Comparison of ENCODE assay signal across 15 cellular contexts in the genomic region with DNA sequence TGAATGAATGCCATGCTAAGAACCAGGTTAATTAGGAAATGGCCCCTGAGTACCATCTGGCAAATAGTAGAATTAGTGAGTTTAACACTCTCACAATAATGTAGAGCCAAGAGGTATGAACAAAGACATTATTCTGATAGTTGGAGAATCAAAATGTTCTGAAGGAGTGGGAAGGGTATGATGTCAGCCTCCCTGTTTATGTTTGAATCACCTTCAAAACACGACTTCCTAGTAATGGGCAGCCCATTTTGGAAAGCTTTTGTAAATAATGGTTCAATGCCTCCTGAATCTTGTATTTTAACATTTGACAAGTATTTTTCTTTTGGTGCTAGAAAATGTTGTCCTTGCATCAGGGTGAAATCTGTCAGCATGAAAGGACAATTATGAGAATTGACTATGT.
A peak's percentile ranks its signal among the peaks of the same experiment; 100 is the strongest.
DNase-seq lines count a peak whose midpoint lies in the region; ATAC-seq, FAIRE-seq and TF ChIP-seq lines count a peak whose summit lies in the region.
"Had no signal": no experiment of that assay in that cellular context is flagged by ENCODE, and none has a peak within 500 bp of the region (broad histone marks: within the 10 kb centered on the region; RNA-seq: fewer than 3 reads in every experiment).

No MANE protein-coding gene starts in this region.

- H3K4me3 ChIP-seq in GM23248 (no peak overlapping the region), astrocyte (ENCODE audit: insufficient read depth, low read depth, low read length) (no peak overlapping the region), endothelial cell of umbilical vein (replicated peaks in 1 of 3; ENCODE audit: insufficient read depth in 1 of 3, low read depth in 1 of 3, low read length in 3 of 3) (no peak overlapping the region), HepG2 (replicated peaks in 1 of 3; ENCODE audit: insufficient read depth in 1 of 3, low read depth in 2 of 3, low read length in 3 of 3) (no peak overlapping the region), mucosa of descending colon (no peak overlapping the region)
- H3K4me3 ChIP-seq: BLaER1, GM23338 had no signal

- no peaks in the 10 kb centered on the region for H3K36me3 ChIP-seq in GM23248 (ENCODE audit: low read depth)
- H3K36me3 ChIP-seq in astrocyte (ENCODE audit: insufficient read depth, low read length), result no peaks in the 10 kb centered on the region
- H3K36me3 ChIP-seq in endothelial cell of umbilical vein (ENCODE audit: control insufficient read depth in 2 of 2, extremely low read depth in 1 of 2, insufficient read depth in 2 of 2, low read length in 2 of 2), result no peaks in the 10 kb centered on the region
- no peaks in the 10 kb centered on the region for H3K36me3 ChIP-seq in HepG2 (replicated peaks in 1 of 2; ENCODE audit: control insufficient read depth in 1 of 2, insufficient read depth in 2 of 2, low read length in 2 of 2)
- no peaks in the 10 kb centered on the region for H3K36me3 ChIP-seq in mucosa of descending colon (ENCODE audit: low read depth)
- H3K36me3 ChIP-seq: BLaER1 had no signal

- DNase-seq in GM23248, result peak; percentile 8
- DNase-seq in astrocyte (ENCODE audit: low read depth), result peak; percentile 48
- DNase-seq in endothelial cell of umbilical vein (ENCODE audit: low read depth, low spot score), result peak; percentile 50
- DNase-seq in iris pigment epithelial cell (ENCODE audit: low read depth), result peak; percentile 57
- no peak for DNase-seq in HepG2 (ENCODE audit: low spot score)
- no peak for DNase-seq in activated CD4-positive, alpha-beta T cell treated with anti-CD3 and anti-CD28 coated beads for 4 hours
- DNase-seq in mucosa of descending colon, result no peak
- DNase-seq: 8988T; AML-193; Caco-2; CD8-positive, alpha-beta memory T cell; H7 had no signal

- H3K4me3 Mint-ChIP-seq in astrocyte (ENCODE audit: unreplicated experiment), result no peak overlapping the region
- H3K4me3 Mint-ChIP-seq: CD8-positive, alpha-beta memory T cell; GM23338 had no signal

- TF ChIP-seq POLR2A in endothelial cell of umbilical vein (IDR thresholded peaks at IDR 0.05; ENCODE audit: low read depth, low read length), result no peak
- no peak for TF ChIP-seq POLR2A in HepG2 (IDR thresholded peaks at IDR 0.05; ENCODE audit: insufficient read depth in 1 of 2, low read depth in 2 of 2, low read length in 2 of 2)

- H2AFZ ChIP-seq in GM23248 (no peak overlapping the region), astrocyte (ENCODE audit: low read depth, low read length) (peak overlapping the region; percentile 3), endothelial cell of umbilical vein (ENCODE audit: low read depth, low read length) (no peak overlapping the region), HepG2 (ENCODE audit: low read length) (no peak overlapping the region)
- H2AFZ ChIP-seq: GM23338 had no signal

- H4K20me1 ChIP-seq in GM23248 (ENCODE audit: insufficient read depth) (no peaks in the 10 kb centered on the region), astrocyte (ENCODE audit: insufficient read depth, low read length) (no peaks in the 10 kb centered on the region), endothelial cell of umbilical vein (replicated peaks; ENCODE audit: control insufficient read depth, extremely low read depth, insufficient read depth, low read length) (no peaks in the 10 kb centered on the region), HepG2 (ENCODE audit: insufficient read depth, low read length) (no peaks in the 10 kb centered on the region)
- H4K20me1 ChIP-seq: BLaER1 had no signal

- H3K27me3 Mint-ChIP-seq in astrocyte (ENCODE audit: low read depth, unreplicated experiment), result no peaks in the 10 kb centered on the region
- H3K27me3 Mint-ChIP-seq: CD8-positive, alpha-beta memory T cell had no signal

- in situ Hi-C loops in GM23248 (cut with MboI), result no loop called here
- in situ Hi-C loops in HepG2 (cut with HindIII; ENCODE audit: extremely low pct_ligation_motif_present, low pct_unique_long_range_greater_than_20kb), result no loop called here

- H3K27me3 ChIP-seq in GM23248 (replicated peaks; ENCODE audit: insufficient read depth) (no peaks in the 10 kb centered on the region), astrocyte (ENCODE audit: insufficient read depth, low read length) (no peaks in the 10 kb centered on the region), endothelial cell of umbilical vein (ENCODE audit: control insufficient read depth in 2 of 2, insufficient read depth in 2 of 2, low read length in 2 of 2) (no peaks in the 10 kb centered on the region), HepG2 (ENCODE audit: control insufficient read depth in 1 of 2, insufficient read depth in 2 of 2, low read length in 2 of 2) (no peaks in the 10 kb centered on the region)
- H3K27me3 ChIP-seq: BLaER1 had no signal

- H3K4me1 ChIP-seq in GM23248 (ENCODE audit: insufficient read depth), result peaks cover 15% of the 10 kb centered on the region
- H3K4me1 ChIP-seq in astrocyte (ENCODE audit: insufficient read depth, low read length), result peaks cover 4% of the 10 kb centered on the region
- no peaks in the 10 kb centered on the region for H3K4me1 ChIP-seq in endothelial cell of umbilical vein (ENCODE audit: control insufficient read depth, extremely low read depth, insufficient read depth, low read length)
- H3K4me1 ChIP-seq in HepG2 (ENCODE audit: insufficient read depth, low read length), result no peaks in the 10 kb centered on the region
- no peaks in the 10 kb centered on the region for H3K4me1 ChIP-seq in mucosa of descending colon (ENCODE audit: low read depth)
- H3K4me1 ChIP-seq: Caco-2 had no signal

- no peaks in the 10 kb centered on the region for H3K9me3 ChIP-seq in GM23248 (ENCODE audit: low read depth)
- no peaks in the 10 kb centered on the region for H3K9me3 ChIP-seq in astrocyte (ENCODE audit: insufficient read depth, low read depth, low read length)
- no peaks in the 10 kb centered on the region for H3K9me3 ChIP-seq in endothelial cell of umbilical vein (replicated peaks; ENCODE audit: control insufficient read depth, insufficient read depth, low read length)
- no peaks in the 10 kb centered on the region for H3K9me3 ChIP-seq in HepG2 (ENCODE audit: low read length)
- no peaks in the 10 kb centered on the region for H3K9me3 ChIP-seq in mucosa of descending colon
- H3K9me3 ChIP-seq: BLaER1, Caco-2 had no signal

- FAIRE-seq in astrocyte (lab: Jason Lieb, UNC), result no peak
- no peak for FAIRE-seq in endothelial cell of umbilical vein (lab: Jason Lieb, UNC)
- no peak for FAIRE-seq in HepG2 (lab: Jason Lieb, UNC)

- H3K4me2 ChIP-seq in GM23248 (ENCODE audit: unreplicated experiment) (no peak overlapping the region), astrocyte (ENCODE audit: low read length) (peak overlapping the region; percentile 28), endothelial cell of umbilical vein (ENCODE audit: insufficient read depth, low read length) (no peak overlapping the region), HepG2 (ENCODE audit: low read depth, low read length) (no peak overlapping the region)
- H3K4me2 ChIP-seq: GM23338 had no signal

- ATAC-seq in GM19397 (IDR thresholded peaks at IDR 0.05; ENCODE audit: unreplicated experiment), result no peak
- no peak for ATAC-seq in HepG2
- ATAC-seq in mucosa of descending colon, result no peak
- ATAC-seq: GM23338 had no signal

- H3K9ac ChIP-seq in GM23248, result no peak overlapping the region
- H3K9ac ChIP-seq in astrocyte (ENCODE audit: low read length), result no peak overlapping the region
- no peak overlapping the region for H3K9ac ChIP-seq in endothelial cell of umbilical vein (replicated peaks; ENCODE audit: extremely low read depth, insufficient read depth, low read length)
- no peak overlapping the region for H3K9ac ChIP-seq in HepG2 (ENCODE audit: insufficient read depth, low read depth, low read length)
- H3K9ac ChIP-seq: BLaER1 had no signal

- TF ChIP-seq CTCF in astrocyte (IDR thresholded peaks at IDR 0.05; ENCODE audit: insufficient read depth, low read depth, low read length) (no peak), endothelial cell of umbilical vein (IDR thresholded peaks at IDR 0.05; ENCODE audit: extremely low read depth in 1 of 2, insufficient read depth in 1 of 2, low read depth in 1 of 2, low read length in 2 of 2) (no peak), HepG2 (CRISPR knock-in tag; IDR thresholded peaks at IDR 0.05) (no peak), mucosa of descending colon (IDR thresholded peaks at IDR 0.05) (no peak)

- H3K27ac Mint-ChIP-seq in astrocyte (ENCODE audit: unreplicated experiment), result no peak overlapping the region
- H3K27ac Mint-ChIP-seq: CD8-positive, alpha-beta memory T cell; GM23338 had no signal

- intact Hi-C loops in endothelial cell of umbilical vein (cut with micrococcal nuclease) (no loop called here), HepG2 (cut with micrococcal nuclease; ENCODE audit: unreplicated experiment) (no loop called here), mucosa of descending colon (cut with DNase I, micrococcal nuclease) (no loop called here)

- POLR2A ChIA-PET in endothelial cell of umbilical vein (lab: Charles Lee) (no interaction called here), HepG2 (lab: Yijun Ruan, JAX) (no interaction called here)

- H3K79me2 ChIP-seq in GM23248 (ENCODE audit: insufficient read depth) (no peaks in the 10 kb centered on the region), astrocyte (ENCODE audit: insufficient read depth, low read length) (no peaks in the 10 kb centered on the region), endothelial cell of umbilical vein (ENCODE audit: control insufficient read depth, insufficient read depth, low read length) (no peaks in the 10 kb centered on the region), HepG2 (ENCODE audit: insufficient read depth, low read length) (no peaks in the 10 kb centered on the region)

- TF ChIP-seq RAD21 in HepG2 (CRISPR knock-in tag; IDR thresholded peaks at IDR 0.05), result no peak

- TF ChIP-seq EP300 in HepG2 (IDR thresholded peaks at IDR 0.05; ENCODE audit: low read depth in 2 of 2, low read length in 2 of 2), result no peak
- TF ChIP-seq EP300 in HepG2 (CRISPR knock-in tag; IDR thresholded peaks at IDR 0.05; ENCODE audit: borderline replicate concordance), result no peak

- H3K9me1 ChIP-seq in endothelial cell of umbilical vein (replicated peaks; ENCODE audit: control insufficient read depth, extremely low read depth, insufficient read depth, low read length), result no peaks in the 10 kb centered on the region

- H3K27ac ChIP-seq in GM23248 (no peak overlapping the region), astrocyte (ENCODE audit: low read depth, low read length) (no peak overlapping the region), endothelial cell of umbilical vein (ENCODE audit: insufficient read depth, low read depth, low read length) (no peak overlapping the region), HepG2 (ENCODE audit: extremely low read length, insufficient read depth, low read length) (no peak overlapping the region)
- H3K27ac ChIP-seq: BLaER1 had no signal

- H3K4me1 Mint-ChIP-seq in astrocyte (ENCODE audit: low read depth, unreplicated experiment), result peaks cover 9% of the 10 kb centered on the region
- H3K4me1 Mint-ChIP-seq: GM23338 had no signal

- no peaks in the 10 kb centered on the region for H3K9me3 Mint-ChIP-seq in astrocyte (ENCODE audit: unreplicated experiment)
- H3K9me3 Mint-ChIP-seq: CD8-positive, alpha-beta memory T cell; GM23338 had no signal

- no peaks in the 10 kb centered on the region for H3K9me2 ChIP-seq in GM23248 (ENCODE audit: insufficient read depth)

- dilution Hi-C loops in endothelial cell of umbilical vein (cut with MboI; ENCODE audit: extremely low pct_ligation_motif_present, low sequenced_read_pairs), result no loop called here

- CTCF ChIA-PET in endothelial cell of umbilical vein (lab: Charles Lee), result no interaction called here
- CTCF ChIA-PET in HepG2 (lab: Yijun Ruan, JAX; ENCODE audit: low intra/inter-chr PET ratio, low total read pairs), result no interaction called here

- 58 to 67% methylated on average over 1 of the region's 1 CpG for WGBS in GM23248 (ENCODE audit: low coverage in 1 of 2, low lambda C conversion rate in 2 of 2, missing lambda C conversion rate in 2 of 2), 2 experiments
- WGBS in HepG2 (ENCODE audit: low lambda C conversion rate), result 0% methylated on average over 1 of the region's 1 CpG

- no peaks in the 10 kb centered on the region for H3K36me3 Mint-ChIP-seq in astrocyte (ENCODE audit: low read depth, unreplicated experiment)
- H3K36me3 Mint-ChIP-seq: CD8-positive, alpha-beta memory T cell had no signal

- BruUV-seq in endothelial cell of umbilical vein (replicated peaks; lab: Mats Ljungman, UMichigan) (no TSS peak), HepG2 (replicated peaks; lab: Mats Ljungman, UMichigan) (no TSS peak)

- peaks cover 1% of the 10 kb centered on the region; the same call in 1 of the 2 replicates for H3F3A ChIP-seq in GM23248 (ENCODE audit: insufficient read depth)

Comparison
In these comparisons a context has a peak if more than half of its experiments do, and no peak if none do; other contexts are left out.
1. DNase-seq: peak in GM23248 (single experiment), astrocyte (single experiment), endothelial cell of umbilical vein (single experiment) and iris pigment epithelial cell (single experiment); none in HepG2 (single experiment), activated CD4-positive, alpha-beta T cell treated with anti-CD3 and anti-CD28 coated beads for 4 hours (0 of 2) and mucosa of descending colon (0 of 3).